Comparison of ENCODE assay signal across 32 cellular contexts in the genomic region with DNA sequence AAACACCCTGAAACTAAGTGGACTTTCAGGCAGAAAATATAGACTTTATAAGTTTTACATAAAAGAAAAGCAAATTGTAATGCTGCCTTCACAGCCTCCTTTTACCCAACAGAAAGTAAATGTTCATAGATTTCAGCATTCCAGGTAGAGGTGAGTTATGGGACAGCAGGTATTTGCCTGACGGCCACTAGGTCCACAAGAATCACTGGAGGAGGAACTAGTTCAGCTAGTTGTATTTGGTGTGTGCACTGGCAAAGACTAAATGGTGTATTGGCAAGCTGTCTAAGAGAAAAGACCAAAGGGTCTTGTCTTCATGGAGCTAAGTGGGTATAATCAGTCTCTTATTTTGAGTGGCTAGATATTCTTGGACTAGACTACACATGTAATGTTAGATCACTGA.
"Had no signal": no experiment of that assay in that cellular context is flagged by ENCODE, and none has a peak within 500 bp of the region (broad histone marks: within the 10 kb centered on the region; RNA-seq: fewer than 3 reads in every experiment).

No MANE protein-coding gene starts in this region.

- H3K27ac Mint-ChIP-seq: activated CD4-positive, alpha-beta T cell treated with anti-CD3 and anti-CD28 coated beads, Interleukin-2, amount 10 ng/mL, durations not matched to agents 24 days and 14 days; activated CD8-positive, alpha-beta T cell treated with anti-CD3 and anti-CD28 coated beads for 36 hours; activated naive CD8-positive, alpha-beta T cell treated with anti-CD3 and anti-CD28 coated beads for 36 hours; activated T-cell treated with anti-CD3 and anti-CD28 coated beads, Interleukin-2, amount 50 U/mL, for 72 hours; activated T-helper 17 cell treated with anti-CD3 and anti-CD28 coated beads, Interleukin-2, amount 50 U/mL, for 72 hours; IgD-negative memory B cell had no signal

- H3K36me3 ChIP-seq: brain microvascular endothelial cell had no signal

- H3K4me3 Mint-ChIP-seq: activated CD4-positive, alpha-beta T cell treated with anti-CD3 and anti-CD28 coated beads, Interleukin-2, amount 10 ng/mL, durations not matched to agents 24 days and 14 days; activated CD8-positive, alpha-beta T cell treated with anti-CD3 and anti-CD28 coated beads for 36 hours; activated naive CD8-positive, alpha-beta T cell treated with anti-CD3 and anti-CD28 coated beads for 36 hours; activated T-cell treated with anti-CD3 and anti-CD28 coated beads, Interleukin-2, amount 50 U/mL, for 72 hours; activated T-helper 17 cell treated with anti-CD3 and anti-CD28 coated beads, Interleukin-2, amount 50 U/mL, for 72 hours; IgD-negative memory B cell had no signal

- H3K27ac ChIP-seq: brain microvascular endothelial cell had no signal

- ATAC-seq: activated CD8-positive, alpha-beta T cell treated with anti-CD3 and anti-CD28 coated beads for 36 hours; activated T-cell treated with anti-CD3 and anti-CD28 coated beads, Interleukin-2, amount 50 U/mL, for 72 hours; activated T-helper 17 cell treated with anti-CD3 and anti-CD28 coated beads, Interleukin-2, amount 50 U/mL, for 72 hours; Panc1 had no signal

- H3K27me3 Mint-ChIP-seq: activated CD4-positive, alpha-beta T cell treated with anti-CD3 and anti-CD28 coated beads, Interleukin-2, amount 10 ng/mL, durations not matched to agents 24 days and 14 days; activated CD8-positive, alpha-beta T cell treated with anti-CD3 and anti-CD28 coated beads for 36 hours; activated naive CD8-positive, alpha-beta T cell treated with anti-CD3 and anti-CD28 coated beads for 36 hours; activated T-helper 17 cell treated with anti-CD3 and anti-CD28 coated beads, Interleukin-2, amount 50 U/mL, for 72 hours; IgD-negative memory B cell had no signal

- H3K27me3 ChIP-seq: brain microvascular endothelial cell had no signal

- DNase-seq: activated CD4-positive, alpha-beta T cell treated with anti-CD3 and anti-CD28 coated beads, Interleukin-2, amount 10 ng/mL, durations not matched to agents 24 days and 14 days; activated CD4-positive, alpha-beta T cell treated with anti-CD3 and anti-CD28 coated beads, Interleukin-2, amount 50 U/mL, for 4 hours; activated CD8-positive, alpha-beta T cell treated with anti-CD3 and anti-CD28 coated beads for 36 hours; activated effector memory CD4-positive, alpha-beta T cell treated with anti-CD3 and anti-CD28 coated beads, Interleukin-2, amount 50 U/mL, for 16 hours; activated naive CD4-positive, alpha-beta T cell; activated naive CD4-positive, alpha-beta T cell treated with anti-CD3 and anti-CD28 coated beads, Interleukin-2, amount 50 U/mL, for 16 hours; activated naive CD8-positive, alpha-beta T cell treated with anti-CD3 and anti-CD28 coated beads for 36 hours; activated T-cell treated with anti-CD3 and anti-CD28 coated beads, Interleukin-2, amount 50 U/mL, for 1 hour; activated T-cell treated with anti-CD3 and anti-CD28 coated beads, Interleukin-2, amount 50 U/mL, for 72 hours; amniotic stem cell; aorta; brain microvascular endothelial cell; central memory CD4-positive, alpha-beta T cell; Kasumi-1; KG1; MM.1S; MV-4-11; NCI-H1092; NCI-H1436 treated with DMSO at 0.1 percent for 48 hours; NCI-H1694 treated with DMSO at 0.1 percent for 48 hours; NCI-H2029; NCI-H2171 treated with DMSO at 0.1 percent for 48 hours; NCI-H226; NCI-H524 treated with DMSO at 0.1 percent for 48 hours; SHP77 treated with DMSO at 0.1 percent for 48 hours; SW 1271; T-helper 1 cell; T-helper 2 cell; T-helper 9 cell had no signal
